Comparison of ENCODE assay signal across 32 cellular contexts in genomic region chr5:73352789-73353188, GRCh38.
"Had no signal": no experiment of that assay in that cellular context is flagged by ENCODE, and none has a peak within 500 bp of the region (broad histone marks: within the 10 kb centered on the region; RNA-seq: fewer than 3 reads in every experiment).

No MANE protein-coding gene starts in this region.

- H3K27ac ChIP-seq: adrenal gland, body of pancreas, brain microvascular endothelial cell, breast epithelium, VCaP had no signal

- H3K36me3 ChIP-seq: adrenal gland, brain microvascular endothelial cell, breast epithelium had no signal

- H3K9me3 ChIP-seq: adrenal gland, body of pancreas had no signal

- DNase-seq: activated B cell treated with CpG ODN at 0.5 μM for 24 hours; activated CD4-positive, alpha-beta memory T cell treated with anti-CD3 and anti-CD28 coated beads for 36 hours; activated CD4-positive, alpha-beta T cell treated with anti-CD3 and anti-CD28 coated beads for 4 hours; activated CD4-positive, alpha-beta T cell treated with anti-CD3 and anti-CD28 coated beads, Interleukin-2, amount 10 ng/mL, durations not matched to agents 24 days and 14 days; activated CD4-positive, alpha-beta T cell treated with anti-CD3 and anti-CD28 coated beads, Interleukin-2, amount 50 U/mL, for 1 hour; activated CD4-positive, alpha-beta T cell treated with anti-CD3 and anti-CD28 coated beads, Interleukin-2, amount 50 U/mL, for 4 hours; activated CD4-positive, CD25-positive, alpha-beta regulatory T cell treated with anti-CD3 and anti-CD28 coated beads, Interleukin-2, amount 50 U/mL, for 72 hours; activated CD8-positive, alpha-beta memory T cell treated with anti-CD3 and anti-CD28 coated beads, Interleukin-2, amount 50 U/mL, for 4 hours; activated CD8-positive, alpha-beta T cell treated with anti-CD3 and anti-CD28 coated beads for 36 hours; activated effector memory CD4-positive, alpha-beta T cell treated with anti-CD3 and anti-CD28 coated beads, Interleukin-2, amount 50 U/mL, for 16 hours; activated gamma-delta T cell treated with Interleukin-2 at 50 U/mL for 16 hours; activated naive CD4-positive, alpha-beta T cell; activated naive CD4-positive, alpha-beta T cell treated with anti-CD3 and anti-CD28 coated beads for 36 hours; activated naive CD4-positive, alpha-beta T cell treated with anti-CD3 and anti-CD28 coated beads, Interleukin-2, amount 50 U/mL, for 16 hours; activated naive CD8-positive, alpha-beta T cell treated with anti-CD3 and anti-CD28 coated beads for 36 hours; activated T-cell treated with anti-CD3 and anti-CD28 coated beads for 4 hours; activated T-cell treated with anti-CD3 and anti-CD28 coated beads, Interleukin-2, amount 50 U/mL, for 1 hour; activated T-cell treated with anti-CD3 and anti-CD28 coated beads, Interleukin-2, amount 50 U/mL, for 4 hours; activated T-cell treated with anti-CD3 and anti-CD28 coated beads, Interleukin-2, amount 50 U/mL, for 72 hours; adrenal gland; amniotic stem cell; aorta; body of pancreas; brain microvascular endothelial cell; central memory CD4-positive, alpha-beta T cell; T-cell; T-helper 17 cell; T-helper 9 cell had no signal

- ATAC-seq: activated CD8-positive, alpha-beta T cell treated with anti-CD3 and anti-CD28 coated beads for 36 hours; activated naive CD4-positive, alpha-beta T cell treated with anti-CD3 and anti-CD28 coated beads, Interleukin-2, amount 50 U/mL, for 72 hours; activated T-cell treated with anti-CD3 and anti-CD28 coated beads, Interleukin-2, amount 50 U/mL, for 4 hours; activated T-cell treated with anti-CD3 and anti-CD28 coated beads, Interleukin-2, amount 50 U/mL, for 72 hours; activated T-helper 17 cell treated with anti-CD3 and anti-CD28 coated beads, Interleukin-2, amount 50 U/mL, for 72 hours; body of pancreas; T-cell; T-helper 17 cell had no signal

- H3K4me1 ChIP-seq: adrenal gland, body of pancreas, breast epithelium had no signal

- H3K4me3 ChIP-seq: adrenal gland, body of pancreas, breast epithelium had no signal

- H3K27me3 ChIP-seq: body of pancreas, brain microvascular endothelial cell had no signal
